In the genomic region with DNA sequence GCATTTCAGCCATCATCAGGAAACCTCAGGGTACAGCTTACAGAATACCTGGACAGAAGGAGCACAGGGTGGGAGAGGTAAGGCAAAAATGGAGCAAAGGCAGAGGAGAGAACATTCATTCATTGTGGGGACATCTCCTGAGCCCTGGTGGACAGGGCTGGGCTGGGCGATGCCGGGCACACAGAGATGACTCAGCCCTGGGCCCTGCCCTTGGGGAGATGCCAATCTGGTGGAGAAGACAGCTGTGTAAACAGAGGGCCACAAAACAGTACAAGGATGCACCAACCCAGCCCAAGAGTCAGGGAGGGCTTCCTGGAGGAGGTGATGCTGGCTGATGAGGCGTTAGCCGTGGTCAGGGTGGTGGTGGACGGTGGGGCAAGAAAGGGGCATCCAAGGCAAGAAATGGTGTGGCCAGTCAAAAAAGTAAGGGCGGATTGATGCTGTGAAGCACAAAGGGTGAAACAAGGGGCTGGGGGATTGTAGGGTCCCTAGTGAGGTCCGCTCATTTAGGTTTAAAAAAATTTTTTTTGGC, we compare ENCODE assay signal across 20 cellular contexts. TPM values are rescaled to one million over a fixed set of nuclear protein-coding genes. Genes with fewer than 3 reads are reported as not detected.
A peak's percentile ranks its signal among the peaks of the same experiment; 100 is the strongest.
DNase-seq lines count a peak whose midpoint lies in the region; ATAC-seq and TF ChIP-seq lines count a peak whose summit lies in the region.
"Had no signal": no experiment of that assay in that cellular context is flagged by ENCODE, and none has a peak within 500 bp of the region (broad histone marks: within the 10 kb centered on the region; RNA-seq: fewer than 3 reads in every experiment).

No MANE protein-coding gene starts in this region.

- no peak for TF ChIP-seq CTCF in cardiac fibroblast (IDR thresholded peaks at IDR 0.05; ENCODE audit: low read depth, low read length)

- DNase-seq in A172 (ENCODE audit: low spot score) (peak; percentile 24), HT1080 (ENCODE audit: low read depth) (peak; percentile 56), cardiac fibroblast (ENCODE audit: low read depth in 2 of 2) (peak; percentile 63 to 92), iris pigment epithelial cell (ENCODE audit: low read depth) (peak; percentile 45), H7 (no peak), iPS-NIHi7 (ENCODE audit: extremely low spot score) (no peak)
- DNase-seq in activated naive CD4-positive, alpha-beta T cell treated with Interleukin-2 at 50 U/mL for 16 hours = no peak
- DNase-seq: ACHN; activated CD4-positive, alpha-beta T cell treated with anti-CD3 and anti-CD28 coated beads for 36 hours; activated T-cell treated with anti-CD3 and anti-CD28 coated beads for 4 hours; COR-L47; GOT3; Karpas-422; lower lobe of right lung; NCI-H1930; stimulated activated CD4-positive, alpha-beta T cell treated with anti-CD3 and anti-CD28 coated beads, Interleukin-2, amount 100 ng/mL, for 48 hours; T-helper 2 cell; upper lobe of left lung had no signal

- no peaks in the 10 kb centered on the region; the same call in 1 of the 2 replicates for H3K27me3 ChIP-seq in H7 (ENCODE audit: control insufficient read depth, insufficient read depth, low read length)

- no peak overlapping the region for H3K4me3 ChIP-seq in cardiac fibroblast (replicated peaks in 1 of 2; ENCODE audit: low read depth in 2 of 2, low read length in 2 of 2)
- no peak overlapping the region for H3K4me3 ChIP-seq in H7 (ENCODE audit: insufficient read depth, low read depth, low read length)
- H3K4me3 ChIP-seq: lower lobe of right lung, upper lobe of left lung had no signal

- no peaks in the 10 kb centered on the region for H3K36me3 ChIP-seq in H7 (replicated peaks; ENCODE audit: control insufficient read depth, insufficient read depth, low read length)
- H3K36me3 ChIP-seq: lower lobe of right lung, upper lobe of left lung had no signal

- ATAC-seq in HG03460 (IDR thresholded peaks at IDR 0.05; ENCODE audit: unreplicated experiment) = no peak
- ATAC-seq: activated CD4-positive, alpha-beta T cell treated with anti-CD3 and anti-CD28 coated beads for 36 hours had no signal

RNA-seq across cellular contexts. Expression of gene HAS1, which starts 3.6 kb away (rescaled TPM):
- not detected in 2 replicates for total RNA-seq in A172 (2014; rRNA removed; shearing (Covaris generic))
- not detected in 2 replicates for total RNA-seq in HT1080 (2014; rRNA removed; shearing (Covaris generic))
- not detected in 2 replicates for polyA plus RNA-seq in HT1080 (2015; cell fraction: cytosol; rRNA removed)
- not detected in 2 replicates for polyA plus RNA-seq in HT1080 (2015; cell fraction: nucleus; rRNA removed)
- 0.37 TPM in 1 of 2 replicates, not detected in the other for total RNA-seq in H7 (2014; rRNA removed; shearing (Covaris generic))
- total RNA-seq: activated CD4-positive, alpha-beta T cell treated with anti-CD3 and anti-CD28 coated beads for 36 hours; lower lobe of right lung had no signal
- polyA plus RNA-seq: neural cell had no signal

RNA-seq across cellular contexts. Expression of gene FPR1, which starts 24.3 kb away (rescaled TPM):
- total RNA-seq in A172 (2014; rRNA removed; shearing (Covaris generic)) = 0.07 TPM in 1 of 2 replicates, not detected in the other
- total RNA-seq in HT1080 (2014; rRNA removed; shearing (Covaris generic)) = 0.57 and 0.98 TPM in 2 replicates
- 0.43 and 2.0 TPM in 2 replicates for polyA plus RNA-seq in HT1080 (2015; cell fraction: cytosol; rRNA removed)
- polyA plus RNA-seq in HT1080 (2015; cell fraction: nucleus; rRNA removed) = 1.2 and 1.5 TPM in 2 replicates
- total RNA-seq in H7 (2014; rRNA removed; shearing (Covaris generic)) = not detected in 2 replicates
- total RNA-seq: activated CD4-positive, alpha-beta T cell treated with anti-CD3 and anti-CD28 coated beads for 36 hours had no signal
- polyA plus RNA-seq: neural cell had no signal

RNA-seq across cellular contexts. Expression of gene FPR2, which starts 33.6 kb away (rescaled TPM):
- not detected in 2 replicates for total RNA-seq in A172 (2014; rRNA removed; shearing (Covaris generic))
- 0.05 TPM in 1 of 2 replicates, not detected in the other for total RNA-seq in HT1080 (2014; rRNA removed; shearing (Covaris generic))
- polyA plus RNA-seq in HT1080 (2015; cell fraction: cytosol; rRNA removed) = not detected in 2 replicates
- 0.11 TPM in 1 of 2 replicates, not detected in the other for polyA plus RNA-seq in HT1080 (2015; cell fraction: nucleus; rRNA removed)
- not detected in 2 replicates for total RNA-seq in H7 (2014; rRNA removed; shearing (Covaris generic))
- total RNA-seq: activated CD4-positive, alpha-beta T cell treated with anti-CD3 and anti-CD28 coated beads for 36 hours had no signal
- polyA plus RNA-seq: neural cell had no signal

RNA-seq across cellular contexts. Expression of gene SPACA6, which starts 34.3 kb away (rescaled TPM):
- total RNA-seq in A172 (2014; rRNA removed; shearing (Covaris generic)) = 0.52 and 3.2 TPM in 2 replicates
- 6.5 and 9.1 TPM in 2 replicates for total RNA-seq in HT1080 (2014; rRNA removed; shearing (Covaris generic))
- 3.9 and 9.9 TPM in 2 replicates for polyA plus RNA-seq in HT1080 (2015; cell fraction: cytosol; rRNA removed)
- 42.7 and 53.8 TPM in 2 replicates for polyA plus RNA-seq in HT1080 (2015; cell fraction: nucleus; rRNA removed)
- 6.3 and 15.0 TPM in 2 replicates for total RNA-seq in H7 (2014; rRNA removed; shearing (Covaris generic))

Comparison
In these comparisons a context has a peak if more than half of its experiments do, and no peak if none do; other contexts are left out.
1. DNase-seq: peak in A172 (single experiment), HT1080 (single experiment), cardiac fibroblast (2 of 2) and iris pigment epithelial cell (single experiment); none in activated naive CD4-positive, alpha-beta T cell treated with Interleukin-2 at 50 U/mL for 16 hours (single experiment), H7 (single experiment) and iPS-NIHi7 (single experiment).